In the genomic region with DNA sequence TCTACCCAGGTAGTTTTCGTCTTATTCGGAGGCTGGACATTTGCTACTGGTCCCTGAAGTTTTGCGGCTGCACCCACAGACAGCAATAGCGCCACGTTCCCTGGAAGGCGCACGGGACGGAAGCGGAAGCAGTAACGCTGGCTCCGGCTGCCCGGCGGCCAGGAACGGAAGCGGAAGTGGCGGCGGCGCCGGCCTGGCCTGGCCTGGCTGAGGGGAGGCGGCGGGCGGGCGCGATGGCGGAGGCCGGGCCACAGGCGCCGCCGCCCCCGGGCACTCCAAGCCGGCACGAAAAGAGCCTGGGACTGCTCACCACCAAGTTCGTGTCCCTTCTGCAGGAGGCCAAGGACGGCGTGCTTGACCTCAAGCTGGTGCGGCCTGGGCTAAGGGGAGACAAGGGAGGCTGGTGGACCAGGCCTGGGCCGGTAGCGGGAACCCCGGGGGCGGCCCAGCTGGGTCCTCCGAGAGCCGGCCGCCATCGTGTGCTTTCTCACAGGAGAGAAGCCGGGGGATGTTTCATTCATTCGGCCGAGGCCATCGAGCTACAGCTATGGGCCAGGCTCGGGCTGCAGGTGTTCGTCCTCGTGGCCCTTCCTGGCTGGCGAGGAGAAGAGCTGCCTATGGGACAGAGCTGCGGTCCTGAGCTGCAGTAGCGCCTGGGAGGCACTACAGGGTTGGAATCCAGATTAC, we compare ENCODE assay signal across 8 cellular contexts. TPM values are rescaled to one million over a fixed set of nuclear protein-coding genes. Genes with fewer than 3 reads are reported as not detected.
DNase-seq lines count a peak whose midpoint lies in the region; ATAC-seq and TF ChIP-seq lines count a peak whose summit lies in the region.

A gene with protein sequence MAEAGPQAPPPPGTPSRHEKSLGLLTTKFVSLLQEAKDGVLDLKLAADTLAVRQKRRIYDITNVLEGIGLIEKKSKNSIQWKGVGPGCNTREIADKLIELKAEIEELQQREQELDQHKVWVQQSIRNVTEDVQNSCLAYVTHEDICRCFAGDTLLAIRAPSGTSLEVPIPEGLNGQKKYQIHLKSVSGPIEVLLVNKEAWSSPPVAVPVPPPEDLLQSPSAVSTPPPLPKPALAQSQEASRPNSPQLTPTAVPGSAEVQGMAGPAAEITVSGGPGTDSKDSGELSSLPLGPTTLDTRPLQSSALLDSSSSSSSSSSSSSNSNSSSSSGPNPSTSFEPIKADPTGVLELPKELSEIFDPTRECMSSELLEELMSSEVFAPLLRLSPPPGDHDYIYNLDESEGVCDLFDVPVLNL (plus strand): TSS at position 161 of the 687 bp plus-strand sequence. CDS start 73 bp downstream, at position 234.

- peak within 1 kb of the TSS; percentile 92 for H3K4me3 Mint-ChIP-seq in nephron progenitor cell
- H3K4me3 Mint-ChIP-seq in stimulated activated naive CD8-positive, alpha-beta T cell treated with anti-CD3 and anti-CD28 coated beads, Interleukin-15, Interleukin-2, amounts not matched to agents 100 ng/mL and 50 ng/mL, for 24 hours = peak within 1 kb of the TSS; percentile 93

- H4K20me1 ChIP-seq in DOHH2 (ENCODE audit: control insufficient read depth, insufficient read depth, low read depth, low read length) = peaks cover 3% of the 10 kb centered on the region
- H4K20me1 ChIP-seq in Karpas-422 (ENCODE audit: insufficient read depth, low read depth, low read length) = peaks cover 28% of the 10 kb centered on the region

- H3K36me3 ChIP-seq in DOHH2 (ENCODE audit: control insufficient read depth, low read length) = peaks cover 50% of the 10 kb centered on the region
- H3K36me3 ChIP-seq in Karpas-422 (ENCODE audit: insufficient read depth, low read length) = peaks cover 12% of the 10 kb centered on the region; the same call in 1 of the 2 replicates

- ATAC-seq in GM21737 (IDR thresholded peaks at IDR 0.05; ENCODE audit: unreplicated experiment) = peak; percentile 83

- DNase-seq in Karpas-422 = peak; percentile 97
- DNase-seq in activated T-helper 9 cell treated with anti-CD3 and anti-CD28 coated beads, Interleukin-2, amount 50 U/mL, for 16 hours (ENCODE audit: low read depth) = peak; percentile 80
- DNase-seq in fibroblast of pulmonary artery (ENCODE audit: low read depth) = peak; percentile 93
- DNase-seq in nephron progenitor cell = peak; percentile 88

- peaks cover 37% of the 10 kb centered on the region for H3K4me1 Mint-ChIP-seq in nephron progenitor cell
- H3K4me1 Mint-ChIP-seq in stimulated activated naive CD8-positive, alpha-beta T cell treated with anti-CD3 and anti-CD28 coated beads, Interleukin-15, Interleukin-2, amounts not matched to agents 100 ng/mL and 50 ng/mL, for 24 hours (ENCODE audit: low read depth) = peaks cover 41% of the 10 kb centered on the region

- H3K79me2 ChIP-seq in DOHH2 (ENCODE audit: control insufficient read depth, low read length) (peaks cover 38% of the 10 kb centered on the region), Karpas-422 (ENCODE audit: low read length) (peaks cover 26% of the 10 kb centered on the region)

- H3K27me3 ChIP-seq in DOHH2 (ENCODE audit: control insufficient read depth, low read length) (no peaks in the 10 kb centered on the region; the same call in 1 of the 2 replicates), Karpas-422 (ENCODE audit: low read length) (no peaks in the 10 kb centered on the region)

- H3K4me1 ChIP-seq in DOHH2 (ENCODE audit: control insufficient read depth, low read length) = peaks cover 15% of the 10 kb centered on the region
- peaks cover 16% of the 10 kb centered on the region for H3K4me1 ChIP-seq in Karpas-422 (ENCODE audit: low read length)

- H3F3A ChIP-seq in DOHH2 (ENCODE audit: control insufficient read depth, insufficient read depth) = no peaks in the 10 kb centered on the region

- peak within 1 kb of the TSS; percentile 100 for H3K9ac ChIP-seq in Karpas-422 (ENCODE audit: low read length)

- H3K9me3 ChIP-seq in DOHH2 (ENCODE audit: control insufficient read depth, insufficient read depth, low read length) (no peaks in the 10 kb centered on the region), Karpas-422 (ENCODE audit: low read length) (no peaks in the 10 kb centered on the region)

- peak within 1 kb of the TSS; percentile 89 for H3K4me2 ChIP-seq in DOHH2 (ENCODE audit: low read length)
- peak within 1 kb of the TSS; percentile 99 for H3K4me2 ChIP-seq in Karpas-422 (ENCODE audit: low read depth, low read length, poor library complexity, severe bottlenecking)

- 0 out of 2 replicates have a peak within 1 kb of the TSS, but pooled peaks have one; percentile 70 for H2AFZ ChIP-seq in Karpas-422 (ENCODE audit: low read length)

- H3K9me2 ChIP-seq in DOHH2 (replicated peaks; ENCODE audit: control insufficient read depth, low read length) = no peaks in the 10 kb centered on the region
- H3K9me2 ChIP-seq in Karpas-422 (replicated peaks; ENCODE audit: insufficient read depth, low read length) = no peaks in the 10 kb centered on the region

- peak within 1 kb of the TSS; percentile 77 for H3K27ac Mint-ChIP-seq in nephron progenitor cell
- H3K27ac Mint-ChIP-seq in stimulated activated naive CD8-positive, alpha-beta T cell treated with anti-CD3 and anti-CD28 coated beads, Interleukin-15, Interleukin-2, amounts not matched to agents 100 ng/mL and 50 ng/mL, for 24 hours = peak within 1 kb of the TSS; percentile 90

- TF ChIP-seq CTCF in DOHH2 (IDR thresholded peaks at IDR 0.05; ENCODE audit: low read depth, low read length, poor library complexity, severe bottlenecking) (no peak), fibroblast of pulmonary artery (IDR thresholded peaks at IDR 0.05; ENCODE audit: low read length, missing control alignments) (no peak), nephron progenitor cell (IDR thresholded peaks at IDR 0.05) (no peak)

- H3K4me3 ChIP-seq in DOHH2 (ENCODE audit: low read length) (peak within 1 kb of the TSS; percentile 95), Karpas-422 (ENCODE audit: low read length) (peak within 1 kb of the TSS; percentile 100), fibroblast of pulmonary artery (replicated peaks; ENCODE audit: low read depth, low read length) (peak within 1 kb of the TSS; percentile 97)

- no peaks in the 10 kb centered on the region for H3K9me3 Mint-ChIP-seq in nephron progenitor cell
- H3K9me3 Mint-ChIP-seq in stimulated activated naive CD8-positive, alpha-beta T cell treated with anti-CD3 and anti-CD28 coated beads, Interleukin-15, Interleukin-2, amounts not matched to agents 100 ng/mL and 50 ng/mL, for 24 hours = no peaks in the 10 kb centered on the region

- H3K27ac ChIP-seq in DOHH2 (ENCODE audit: low read depth, low read length) (peak within 1 kb of the TSS; percentile 44), Karpas-422 (ENCODE audit: low read length) (peak within 1 kb of the TSS; percentile 58; the same call in 1 of the 2 replicates)

- peaks cover 16% of the 10 kb centered on the region for H3K27me3 Mint-ChIP-seq in nephron progenitor cell (ENCODE audit: low read depth, poor library complexity)
- no peaks in the 10 kb centered on the region for H3K27me3 Mint-ChIP-seq in stimulated activated naive CD8-positive, alpha-beta T cell treated with anti-CD3 and anti-CD28 coated beads, Interleukin-15, Interleukin-2, amounts not matched to agents 100 ng/mL and 50 ng/mL, for 24 hours

- peak; percentile 76 for TF ChIP-seq POLR2A in Raji (IDR thresholded peaks at IDR 0.05; ENCODE audit: insufficient read depth, low read depth, low read length)

- H3K36me3 Mint-ChIP-seq in nephron progenitor cell (ENCODE audit: low read depth) = peaks cover 31% of the 10 kb centered on the region
- peaks cover 41% of the 10 kb centered on the region for H3K36me3 Mint-ChIP-seq in stimulated activated naive CD8-positive, alpha-beta T cell treated with anti-CD3 and anti-CD28 coated beads, Interleukin-15, Interleukin-2, amounts not matched to agents 100 ng/mL and 50 ng/mL, for 24 hours (ENCODE audit: low read depth)

RNA-seq across cellular contexts. Expression of the gene that starts here (rescaled TPM):
- 109 and 171 TPM in 2 replicates for total RNA-seq in Karpas-422 (2014; rRNA removed; shearing (Covaris generic); ENCODE audit: low replicate concordance)

Comparison
In these comparisons a context has a peak if more than half of its experiments do, and no peak if none do; other contexts are left out.
1. Peak in every context shown above with its lines: DNase-seq, ATAC-seq, H3K4me3 ChIP-seq and H3K27ac ChIP-seq.